11 cellular contexts compared by ENCODE assay signal in genomic region chr3:194556086-194557056, GRCh38.
DNase-seq lines count a peak whose midpoint lies in the region; ATAC-seq, FAIRE-seq and TF ChIP-seq lines count a peak whose summit lies in the region.
"Had no signal": no experiment of that assay in that cellular context is flagged by ENCODE, and none has a peak within 500 bp of the region (broad histone marks: within the 10 kb centered on the region; RNA-seq: fewer than 3 reads in every experiment).

No MANE protein-coding gene starts in this region.

- TF ChIP-seq POLR2A in lower leg skin (IDR thresholded peaks at IDR 0.05), result no peak

- in situ Hi-C loops in SK-MEL-5 (cut with HindIII; ENCODE audit: low pct_unique_long_range_greater_than_20kb, low sequenced_read_pairs), result no loop called here

- no peaks in the 10 kb centered on the region for H3K27me3 Mint-ChIP-seq in activated CD8-positive, alpha-beta memory T cell treated with anti-CD3 and anti-CD28 coated beads, Interleukin-2, amount 10 ng/mL, durations not matched to agents 7 days and 5 days
- H3K27me3 Mint-ChIP-seq in endodermal cell (ENCODE audit: insufficient read depth), result no peaks in the 10 kb centered on the region
- H3K27me3 Mint-ChIP-seq in stimulated activated naive CD8-positive, alpha-beta T cell treated with anti-CD3 and anti-CD28 coated beads, Interleukin-15, amount 100 ng/mL, for 72 hours, result no peaks in the 10 kb centered on the region

- no peak overlapping the region for H3K9ac ChIP-seq in endodermal cell (ENCODE audit: extremely low read depth, low read length, poor library complexity, severe bottlenecking)

- H3K4me3 Mint-ChIP-seq in activated CD8-positive, alpha-beta memory T cell treated with anti-CD3 and anti-CD28 coated beads, Interleukin-2, amount 10 ng/mL, durations not matched to agents 7 days and 5 days, result peak overlapping the region; percentile 66
- no peak overlapping the region for H3K4me3 Mint-ChIP-seq in endodermal cell
- peak overlapping the region; percentile 71 for H3K4me3 Mint-ChIP-seq in stimulated activated naive CD8-positive, alpha-beta T cell treated with anti-CD3 and anti-CD28 coated beads, Interleukin-15, amount 100 ng/mL, for 72 hours

- DNase-seq in activated CD8-positive, alpha-beta memory T cell treated with anti-CD3 and anti-CD28 coated beads, Interleukin-2, amount 10 ng/mL, durations not matched to agents 7 days and 5 days, result peak; percentile 50
- no peak for DNase-seq in activated CD8-positive, alpha-beta memory T cell treated with anti-CD3 and anti-CD28 coated beads, Interleukin-2, amount 50 U/mL, for 4 hours
- DNase-seq in SK-MEL-5 (ENCODE audit: low read depth, low spot score) (peak; percentile 40), endodermal cell (no peak), D721Med (ENCODE audit: insufficient read length, low spot score) (no peak), lower leg skin (ENCODE audit: low spot score in 2 of 2) (no peak)
- DNase-seq in stimulated activated naive CD8-positive, alpha-beta T cell treated with anti-CD3 and anti-CD28 coated beads, Interleukin-15, amount 100 ng/mL, for 72 hours, result no peak
- DNase-seq: heart left ventricle had no signal

- peak; percentile 71 for ATAC-seq in activated CD8-positive, alpha-beta memory T cell treated with anti-CD3 and anti-CD28 coated beads, Interleukin-2, amount 10 ng/mL, durations not matched to agents 7 days and 5 days
- ATAC-seq in stimulated activated naive CD8-positive, alpha-beta T cell treated with anti-CD3 and anti-CD28 coated beads, Interleukin-15, amount 100 ng/mL, for 72 hours, result peak; percentile 26
- no peak for ATAC-seq in GM18873 (IDR thresholded peaks at IDR 0.05; ENCODE audit: low FRiP score, unreplicated experiment)

- peaks cover 7% of the 10 kb centered on the region for H3K4me1 Mint-ChIP-seq in activated CD8-positive, alpha-beta memory T cell treated with anti-CD3 and anti-CD28 coated beads, Interleukin-2, amount 10 ng/mL, durations not matched to agents 7 days and 5 days
- peaks cover 22% of the 10 kb centered on the region for H3K4me1 Mint-ChIP-seq in endodermal cell
- H3K4me1 Mint-ChIP-seq in stimulated activated naive CD8-positive, alpha-beta T cell treated with anti-CD3 and anti-CD28 coated beads, Interleukin-15, amount 100 ng/mL, for 72 hours, result peaks cover 8% of the 10 kb centered on the region

- H3K9me3 Mint-ChIP-seq in activated CD8-positive, alpha-beta memory T cell treated with anti-CD3 and anti-CD28 coated beads, Interleukin-2, amount 10 ng/mL, durations not matched to agents 7 days and 5 days (ENCODE audit: low read depth), result no peaks in the 10 kb centered on the region
- no peaks in the 10 kb centered on the region for H3K9me3 Mint-ChIP-seq in endodermal cell
- H3K9me3 Mint-ChIP-seq in stimulated activated naive CD8-positive, alpha-beta T cell treated with anti-CD3 and anti-CD28 coated beads, Interleukin-15, amount 100 ng/mL, for 72 hours, result no peaks in the 10 kb centered on the region

- no peak for FAIRE-seq in D721Med (lab: Jason Lieb, UNC)
- FAIRE-seq: TTC549 had no signal

- no peak for TF ChIP-seq CTCF in endodermal cell (conservative IDR thresholded peaks at IDR 0.05)
- TF ChIP-seq CTCF in D721Med (IDR thresholded peaks at IDR 0.05; ENCODE audit: insufficient read depth, missing control alignments), result no peak
- TF ChIP-seq CTCF in lower leg skin (IDR thresholded peaks at IDR 0.05), result no peak

- CTCF ChIA-PET in activated CD8-positive, alpha-beta memory T cell treated with anti-CD3 and anti-CD28 coated beads, Interleukin-2, amount 10 ng/mL, durations not matched to agents 7 days and 5 days (lab: Charles Lee), result interaction anchor here (0.7 to 1.5 kb wide), 5 partner anchors 12 to 212 kb away, joined by 3 read pairs; no protein-coding TSS in a partner anchor

- WGBS in endodermal cell (ENCODE audit: insufficient coverage in 1 of 2, insufficient read length in 1 of 2), 2 experiments, result 89 to 91% methylated on average over 8 to 13 of the region's 13 CpGs
- WGBS in lower leg skin, 2 donors, result 71 to 76% methylated on average over 13 of the region's 13 CpGs

- H3K4me1 ChIP-seq in endodermal cell (ENCODE audit: control insufficient read depth, insufficient read depth, low read length), result no peaks in the 10 kb centered on the region

- intact Hi-C loops in lower leg skin (cut with DNase I; ENCODE audit: low total_unique reads), result no loop called here

- H3K4me3 ChIP-seq in endodermal cell (ENCODE audit: low read length), result no peak overlapping the region
- no peak overlapping the region for H3K4me3 ChIP-seq in lower leg skin (ENCODE audit: low read depth, poor library complexity, severe bottlenecking)

- no peak overlapping the region for H3K27ac ChIP-seq in endodermal cell (ENCODE audit: low read depth, low read length)
- H3K27ac ChIP-seq: C4-2B had no signal

- no peaks in the 10 kb centered on the region for H3K36me3 ChIP-seq in endodermal cell (ENCODE audit: control insufficient read depth, insufficient read depth, low read length)
- H3K36me3 ChIP-seq: heart left ventricle had no signal

- H3K27ac Mint-ChIP-seq in activated CD8-positive, alpha-beta memory T cell treated with anti-CD3 and anti-CD28 coated beads, Interleukin-2, amount 10 ng/mL, durations not matched to agents 7 days and 5 days, result peak overlapping the region; percentile 74
- H3K27ac Mint-ChIP-seq in endodermal cell, result peak overlapping the region; percentile 63
- peak overlapping the region; percentile 4 to 67 for H3K27ac Mint-ChIP-seq in stimulated activated naive CD8-positive, alpha-beta T cell treated with anti-CD3 and anti-CD28 coated beads, Interleukin-15, amount 100 ng/mL, for 72 hours

- H3K9me3 ChIP-seq in endodermal cell (ENCODE audit: control insufficient read depth, low read length), result no peaks in the 10 kb centered on the region
- H3K9me3 ChIP-seq: heart left ventricle had no signal

- H3K27me3 ChIP-seq in endodermal cell (ENCODE audit: control insufficient read depth, insufficient read depth, low read length, poor library complexity, severe bottlenecking), result no peaks in the 10 kb centered on the region
- H3K27me3 ChIP-seq: heart left ventricle had no signal

- no peaks in the 10 kb centered on the region for H3K36me3 Mint-ChIP-seq in activated CD8-positive, alpha-beta memory T cell treated with anti-CD3 and anti-CD28 coated beads, Interleukin-2, amount 10 ng/mL, durations not matched to agents 7 days and 5 days
- no peaks in the 10 kb centered on the region for H3K36me3 Mint-ChIP-seq in endodermal cell (ENCODE audit: low read depth)

Comparison
In these comparisons a context has a peak if more than half of its experiments do, and no peak if none do; other contexts are left out.
1. DNase-seq: peak in activated CD8-positive, alpha-beta memory T cell treated with anti-CD3 and anti-CD28 coated beads, Interleukin-2, amount 10 ng/mL, durations not matched to agents 7 days and 5 days (single experiment) and SK-MEL-5 (single experiment); none in activated CD8-positive, alpha-beta memory T cell treated with anti-CD3 and anti-CD28 coated beads, Interleukin-2, amount 50 U/mL, for 4 hours (single experiment), endodermal cell (single experiment), stimulated activated naive CD8-positive, alpha-beta T cell treated with anti-CD3 and anti-CD28 coated beads, Interleukin-15, amount 100 ng/mL, for 72 hours (0 of 2), D721Med (single experiment) and lower leg skin (0 of 2).
2. Peak in every context shown above with its lines, with median percentiles within 50 percentile points of each other: H3K27ac Mint-ChIP-seq.